11 cellular contexts compared by ENCODE assay signal in the genomic region with DNA sequence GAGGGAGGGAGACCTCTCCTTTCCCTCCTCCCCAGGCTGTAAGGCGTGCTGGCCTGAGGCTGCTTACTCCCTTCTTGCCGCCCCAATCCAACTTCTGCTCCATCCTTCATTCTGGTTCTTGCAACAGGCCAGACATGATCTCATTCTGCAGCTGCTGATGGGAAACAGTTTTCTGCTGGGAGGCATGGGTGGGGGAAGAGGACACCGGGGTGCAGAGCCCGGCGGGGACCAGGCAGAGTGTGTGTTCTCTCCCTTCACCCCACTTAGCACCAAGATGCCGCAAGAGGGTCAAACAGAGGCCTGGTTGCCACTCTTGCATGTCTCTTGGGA. TPM values are rescaled to one million over a fixed set of nuclear protein-coding genes. Genes with fewer than 3 reads are reported as not detected.
DNase-seq lines count a peak whose midpoint lies in the region; ATAC-seq and TF ChIP-seq lines count a peak whose summit lies in the region.
"Had no signal": no experiment of that assay in that cellular context is flagged by ENCODE, and none has a peak within 500 bp of the region (broad histone marks: within the 10 kb centered on the region; RNA-seq: fewer than 3 reads in every experiment).

No MANE protein-coding gene starts in this region.

- H3K27ac ChIP-seq in SU-DHL-6 (ENCODE audit: low read depth, low read length) = no peak overlapping the region
- no peak overlapping the region for H3K27ac ChIP-seq in smooth muscle cell (ENCODE audit: low read depth)

- H3K4me2 ChIP-seq in SU-DHL-6 (ENCODE audit: low read depth, low read length, poor library complexity, severe bottlenecking) (peak overlapping the region; percentile 100), smooth muscle cell (peak overlapping the region; percentile 94)

- peaks cover 20% of the 10 kb centered on the region for H3K4me1 ChIP-seq in smooth muscle cell (ENCODE audit: low read depth)

- H4K20me1 ChIP-seq in SU-DHL-6 (ENCODE audit: low read depth, low read length) (no peaks in the 10 kb centered on the region), smooth muscle cell (ENCODE audit: low read depth) (peaks cover 49% of the 10 kb centered on the region)

- peaks cover 14% of the 10 kb centered on the region for H3F3A ChIP-seq in SU-DHL-6 (ENCODE audit: insufficient read depth)
- H3F3A ChIP-seq in smooth muscle cell (ENCODE audit: low read depth) = peaks cover 5% of the 10 kb centered on the region

- H2AFZ ChIP-seq in SU-DHL-6 (ENCODE audit: low read depth, low read length, severe bottlenecking) (no peak overlapping the region), smooth muscle cell (ENCODE audit: low read depth) (no peak overlapping the region)

- no peaks in the 10 kb centered on the region for H3K36me3 Mint-ChIP-seq in activated CD8-positive, alpha-beta memory T cell treated with anti-CD3 and anti-CD28 coated beads, Interleukin-2, amount 10 ng/mL, durations not matched to agents 7 days and 5 days

- WGBS in smooth muscle cell (ENCODE audit: low lambda C conversion rate) = 89% methylated on average over 6 of the region's 6 CpGs

- CTCF ChIA-PET in activated CD8-positive, alpha-beta memory T cell treated with anti-CD3 and anti-CD28 coated beads, Interleukin-2, amount 10 ng/mL, durations not matched to agents 7 days and 5 days (lab: Charles Lee) = interaction anchor here (1.2 to 2.3 kb wide), 3 partner anchors 11 to 44 kb away, joined by 3 to 7 read pairs (median 7); partner anchors contain the start of genes IFT20 and TNFAIP1

- H3K9me3 Mint-ChIP-seq in activated CD8-positive, alpha-beta memory T cell treated with anti-CD3 and anti-CD28 coated beads, Interleukin-2, amount 10 ng/mL, durations not matched to agents 7 days and 5 days (ENCODE audit: low read depth) = no peaks in the 10 kb centered on the region

- H3K9me2 ChIP-seq in SU-DHL-6 (replicated peaks; ENCODE audit: insufficient read depth, low read length) = no peaks in the 10 kb centered on the region

- no peaks in the 10 kb centered on the region for H3K27me3 ChIP-seq in SU-DHL-6 (ENCODE audit: low read length)
- H3K27me3 ChIP-seq in smooth muscle cell (ENCODE audit: low read depth) = no peaks in the 10 kb centered on the region

- no peak overlapping the region for H3K9ac ChIP-seq in SU-DHL-6 (ENCODE audit: low read length)
- no peak overlapping the region for H3K9ac ChIP-seq in smooth muscle cell (ENCODE audit: low read depth)

- ATAC-seq in activated CD8-positive, alpha-beta memory T cell treated with anti-CD3 and anti-CD28 coated beads, Interleukin-2, amount 10 ng/mL, durations not matched to agents 7 days and 5 days = no peak

- no peaks in the 10 kb centered on the region for H3K27me3 Mint-ChIP-seq in activated CD8-positive, alpha-beta memory T cell treated with anti-CD3 and anti-CD28 coated beads, Interleukin-2, amount 10 ng/mL, durations not matched to agents 7 days and 5 days

- peaks cover 21% of the 10 kb centered on the region for H3K4me1 Mint-ChIP-seq in activated CD8-positive, alpha-beta memory T cell treated with anti-CD3 and anti-CD28 coated beads, Interleukin-2, amount 10 ng/mL, durations not matched to agents 7 days and 5 days

- no peak overlapping the region for H3K27ac Mint-ChIP-seq in activated CD8-positive, alpha-beta memory T cell treated with anti-CD3 and anti-CD28 coated beads, Interleukin-2, amount 10 ng/mL, durations not matched to agents 7 days and 5 days

- H3K4me3 Mint-ChIP-seq in activated CD8-positive, alpha-beta memory T cell treated with anti-CD3 and anti-CD28 coated beads, Interleukin-2, amount 10 ng/mL, durations not matched to agents 7 days and 5 days = peak overlapping the region; percentile 75

- no peaks in the 10 kb centered on the region for H3K36me3 ChIP-seq in SU-DHL-6 (ENCODE audit: low read length)
- H3K36me3 ChIP-seq in smooth muscle cell (ENCODE audit: low read depth) = no peaks in the 10 kb centered on the region

- H3K79me2 ChIP-seq in SU-DHL-6 (ENCODE audit: insufficient read depth, low read length) (no peaks in the 10 kb centered on the region), smooth muscle cell (ENCODE audit: low read depth) (peaks cover 19% of the 10 kb centered on the region)

- TF ChIP-seq CTCF in SU-DHL-6 (IDR thresholded peaks at IDR 0.05; ENCODE audit: insufficient read depth, low read length, poor library complexity, severe bottlenecking) (no peak), fibroblast of pulmonary artery (IDR thresholded peaks at IDR 0.05; ENCODE audit: low read length, missing control alignments) (no peak), smooth muscle cell (IDR thresholded peaks at IDR 0.05; ENCODE audit: borderline replicate concordance, insufficient read depth, poor library complexity, severe bottlenecking) (no peak), GM10266 (IDR thresholded peaks at IDR 0.05; ENCODE audit: control insufficient read depth, insufficient read depth, low read depth, missing control alignments) (no peak)

- DNase-seq in activated CD8-positive, alpha-beta memory T cell treated with anti-CD3 and anti-CD28 coated beads, Interleukin-2, amount 10 ng/mL, durations not matched to agents 7 days and 5 days = no peak
- no peak for DNase-seq in activated CD8-positive, alpha-beta memory T cell treated with anti-CD3 and anti-CD28 coated beads, Interleukin-2, amount 50 U/mL, for 48 hours
- DNase-seq in fibroblast of pulmonary artery (ENCODE audit: low read depth) (no peak), smooth muscle cell (lab: John Stamatoyannopoulos, UW; ENCODE audit: unreplicated experiment) (no peak), glomerular visceral epithelial cell (ENCODE audit: extremely low spot score) (no peak), GM10266 (ENCODE audit: extremely low spot score) (no peak), HuH-7 (ENCODE audit: low spot score) (no peak)
- DNase-seq: effector memory CD4-positive, alpha-beta T cell; NCI-H510A had no signal

- H3K4me3 ChIP-seq in SU-DHL-6 (ENCODE audit: insufficient read depth, low read length, poor library complexity, severe bottlenecking) (no peak overlapping the region), fibroblast of pulmonary artery (replicated peaks; ENCODE audit: low read depth, low read length) (peak overlapping the region; percentile 60), smooth muscle cell (peak overlapping the region; percentile 68)

- H3K9me3 ChIP-seq in SU-DHL-6 (ENCODE audit: insufficient read depth, low read length) (no peaks in the 10 kb centered on the region), smooth muscle cell (replicated peaks; ENCODE audit: low read depth) (no peaks in the 10 kb centered on the region)

RNA-seq across cellular contexts. Expression of gene SARM1, which starts 1.4 kb away (rescaled TPM):
- 10 to 100 TPM; 20.2 to 24.8 TPM for total RNA-seq in activated CD8-positive, alpha-beta memory T cell treated with anti-CD3 and anti-CD28 coated beads, Interleukin-2, amount 10 ng/mL, durations not matched to agents 7 days and 5 days
- 8.2 and 13.4 TPM in 2 replicates for total RNA-seq in smooth muscle cell
- 8.3 and 8.7 TPM in 2 replicates for polyA plus RNA-seq in smooth muscle cell

RNA-seq across cellular contexts. Expression of gene VTN, which starts 2.8 kb away (rescaled TPM):
- total RNA-seq in activated CD8-positive, alpha-beta memory T cell treated with anti-CD3 and anti-CD28 coated beads, Interleukin-2, amount 10 ng/mL, durations not matched to agents 7 days and 5 days = under 1 TPM; 0.18 to 0.26 TPM
- 60.3 and 90.5 TPM in 2 replicates for total RNA-seq in smooth muscle cell
- 71.2 and 90.3 TPM in 2 replicates for polyA plus RNA-seq in smooth muscle cell
- total RNA-seq: mononuclear cell had no signal

RNA-seq across cellular contexts. Expression of gene SEBOX, which starts 7.9 kb away (rescaled TPM):
- not detected for total RNA-seq in activated CD8-positive, alpha-beta memory T cell treated with anti-CD3 and anti-CD28 coated beads, Interleukin-2, amount 10 ng/mL, durations not matched to agents 7 days and 5 days
- not detected in 2 replicates for total RNA-seq in smooth muscle cell
- polyA plus RNA-seq in smooth muscle cell = not detected in 2 replicates
- total RNA-seq: mononuclear cell had no signal

RNA-seq across cellular contexts. Expression of gene POLDIP2, which starts 15.6 kb away (rescaled TPM):
- total RNA-seq in activated CD8-positive, alpha-beta memory T cell treated with anti-CD3 and anti-CD28 coated beads, Interleukin-2, amount 10 ng/mL, durations not matched to agents 7 days and 5 days = 10 to 100 TPM; 68.6 to 83.5 TPM
- 52.6 and 55.0 TPM in 2 replicates for total RNA-seq in smooth muscle cell
- 82.9 and 83.2 TPM in 2 replicates for polyA plus RNA-seq in smooth muscle cell

RNA-seq across cellular contexts. Expression of gene SLC46A1, which starts 33.1 kb away (rescaled TPM):
- total RNA-seq in activated CD8-positive, alpha-beta memory T cell treated with anti-CD3 and anti-CD28 coated beads, Interleukin-2, amount 10 ng/mL, durations not matched to agents 7 days and 5 days = 1 to 10 TPM; 3.0 to 5.3 TPM
- 5.1 and 20.9 TPM in 2 replicates for total RNA-seq in smooth muscle cell
- 7.0 and 10.3 TPM in 2 replicates for polyA plus RNA-seq in smooth muscle cell

Comparison
In these comparisons a context has a peak if more than half of its experiments do, and no peak if none do; other contexts are left out.
1. RNA of gene VTN, which starts 2.8 kb away (total RNA-seq): 60.3 to 90.5 TPM in smooth muscle cell; 0.18 to 0.26 TPM in activated CD8-positive, alpha-beta memory T cell treated with anti-CD3 and anti-CD28 coated beads, Interleukin-2, amount 10 ng/mL, durations not matched to agents 7 days and 5 days; every median in the first group is over 10 times any median in the second.